Comparison of ENCODE assay signal across 1 cellular context in genomic region chr19:50230379-50231351, GRCh38.
TF ChIP-seq lines count a peak whose summit lies in the region.

No MANE protein-coding gene starts in this region.

TF ChIP-seq in GM23338, 12 proteins besides CTCF, POLR2A, EP300 and RAD21 (continued from another document):
- TF ChIP-seq REST (IDR thresholded peaks at IDR 0.05; ENCODE audit: unreplicated experiment) (no peak), POLR2AphosphoS5 (IDR thresholded peaks at IDR 0.05; ENCODE audit: low read depth) (no peak), ETS1 (IDR thresholded peaks at IDR 0.05) (no peak)
